21 cellular contexts compared by ENCODE assay signal in genomic region chr7:39336457-39336856, GRCh38.
"Had no signal": no experiment of that assay in that cellular context is flagged by ENCODE, and none has a peak within 500 bp of the region (broad histone marks: within the 10 kb centered on the region; RNA-seq: fewer than 3 reads in every experiment).

No MANE protein-coding gene starts in this region.

- ATAC-seq: activated CD4-positive, alpha-beta T cell treated with anti-CD3 and anti-CD28 coated beads for 36 hours; activated CD8-positive, alpha-beta memory T cell treated with anti-CD3 and anti-CD28 coated beads, Interleukin-2, amount 10 ng/mL, durations not matched to agents 7 days and 5 days; heart right ventricle; left ventricle myocardium superior; naive thymus-derived CD8-positive, alpha-beta T cell; stimulated activated naive B cell treated with anti-CD40 and anti-IgM and Interleukin-4, amounts not matched to agents 10 μg/mL and 1 μg/mL and 100 μg/mL, for 72 hours; T-helper 17 cell had no signal

- H3K27me3 Mint-ChIP-seq: activated CD4-positive, alpha-beta memory T cell treated with anti-CD3 and anti-CD28 coated beads for 36 hours had no signal

- DNase-seq: activated CD4-positive, alpha-beta memory T cell treated with anti-CD3 and anti-CD28 coated beads for 36 hours; activated CD4-positive, alpha-beta T cell treated with anti-CD3 and anti-CD28 coated beads for 36 hours; activated CD8-positive, alpha-beta memory T cell treated with anti-CD3 and anti-CD28 coated beads, Interleukin-2, amount 10 ng/mL, durations not matched to agents 7 days and 5 days; activated naive CD4-positive, alpha-beta T cell treated with anti-CD3 and anti-CD28 coated beads for 36 hours; activated T-cell treated with anti-CD3 and anti-CD28 coated beads, Interleukin-2, amount 50 U/mL, for 1 hour; cortex of kidney; effector CD4-positive, alpha-beta T cell; heart right ventricle; kidney; left ventricle myocardium superior; mesenchymal stem cell; naive thymus-derived CD8-positive, alpha-beta T cell; stimulated activated CD4-positive, alpha-beta T cell treated with anti-CD3 and anti-CD28 coated beads, Interleukin-15, amount 100 ng/mL, for 24 hours; stimulated activated CD4-positive, alpha-beta T cell treated with anti-CD3 and anti-CD28 coated beads, Interleukin-4, amount 100 ng/mL, for 1 hour; stimulated activated naive B cell treated with anti-CD40 and anti-IgM and Interleukin-4, amounts not matched to agents 10 μg/mL and 1 μg/mL and 100 μg/mL, for 72 hours; T-helper 17 cell; thyroid gland had no signal

- H3K27ac Mint-ChIP-seq: activated CD4-positive, alpha-beta memory T cell treated with anti-CD3 and anti-CD28 coated beads for 36 hours; activated CD4-positive, alpha-beta T cell treated with anti-CD3 and anti-CD28 coated beads for 36 hours; activated CD8-positive, alpha-beta memory T cell treated with anti-CD3 and anti-CD28 coated beads, Interleukin-2, amount 10 ng/mL, durations not matched to agents 7 days and 5 days; activated naive CD4-positive, alpha-beta T cell treated with anti-CD3 and anti-CD28 coated beads for 36 hours; activated T-helper 2 cell treated with anti-CD3 and anti-CD28 coated beads, Interferon-gamma antibody, Interleukin-2, Interleukin-4, amounts not matched to agents 10 μg/mL and 5 μg/mL and 100 μg/mL, durations not matched to agents 14 hours and 24 hours and 36 hours; naive thymus-derived CD8-positive, alpha-beta T cell; stimulated activated naive B cell treated with anti-CD40 and anti-IgM and Interleukin-4, amounts not matched to agents 10 μg/mL and 1 μg/mL and 100 μg/mL, for 72 hours; T-helper 17 cell had no signal

- H3K27ac ChIP-seq: heart right ventricle, thyroid gland had no signal

- H3K4me1 Mint-ChIP-seq: activated CD4-positive, alpha-beta T cell treated with anti-CD3 and anti-CD28 coated beads for 36 hours; activated CD8-positive, alpha-beta memory T cell treated with anti-CD3 and anti-CD28 coated beads, Interleukin-2, amount 10 ng/mL, durations not matched to agents 7 days and 5 days; central memory CD8-positive, alpha-beta T cell; naive thymus-derived CD8-positive, alpha-beta T cell; T-helper 17 cell had no signal

- H3K36me3 Mint-ChIP-seq: activated CD4-positive, alpha-beta memory T cell treated with anti-CD3 and anti-CD28 coated beads for 36 hours; activated CD8-positive, alpha-beta memory T cell treated with anti-CD3 and anti-CD28 coated beads, Interleukin-2, amount 10 ng/mL, durations not matched to agents 7 days and 5 days; naive thymus-derived CD8-positive, alpha-beta T cell; stimulated activated naive B cell treated with anti-CD40 and anti-IgM and Interleukin-4, amounts not matched to agents 10 μg/mL and 1 μg/mL and 100 μg/mL, for 72 hours had no signal

- H3K36me3 ChIP-seq: heart right ventricle, thyroid gland had no signal

- H3K4me3 ChIP-seq: heart right ventricle, thyroid gland had no signal

- H3K4me1 ChIP-seq: heart right ventricle, thyroid gland had no signal

- H3K4me3 Mint-ChIP-seq: activated CD4-positive, alpha-beta memory T cell treated with anti-CD3 and anti-CD28 coated beads for 36 hours; activated CD4-positive, alpha-beta T cell treated with anti-CD3 and anti-CD28 coated beads for 36 hours; activated CD8-positive, alpha-beta memory T cell treated with anti-CD3 and anti-CD28 coated beads, Interleukin-2, amount 10 ng/mL, durations not matched to agents 7 days and 5 days; activated naive CD4-positive, alpha-beta T cell treated with anti-CD3 and anti-CD28 coated beads for 36 hours; central memory CD8-positive, alpha-beta T cell; naive thymus-derived CD8-positive, alpha-beta T cell; stimulated activated naive B cell treated with anti-CD40 and anti-IgM and Interleukin-4, amounts not matched to agents 10 μg/mL and 1 μg/mL and 100 μg/mL, for 72 hours; T-helper 17 cell had no signal

- FAIRE-seq: frontal cortex, kidney, urothelium cell line had no signal

- H3K9me3 ChIP-seq: heart right ventricle, thyroid gland had no signal

- H3K9me3 Mint-ChIP-seq: activated CD4-positive, alpha-beta memory T cell treated with anti-CD3 and anti-CD28 coated beads for 36 hours; activated naive CD4-positive, alpha-beta T cell treated with anti-CD3 and anti-CD28 coated beads for 36 hours; activated T-helper 2 cell treated with anti-CD3 and anti-CD28 coated beads, Interferon-gamma antibody, Interleukin-2, Interleukin-4, amounts not matched to agents 10 μg/mL and 5 μg/mL and 100 μg/mL, durations not matched to agents 14 hours and 24 hours and 36 hours; central memory CD8-positive, alpha-beta T cell; naive thymus-derived CD8-positive, alpha-beta T cell; stimulated activated naive B cell treated with anti-CD40 and anti-IgM and Interleukin-4, amounts not matched to agents 10 μg/mL and 1 μg/mL and 100 μg/mL, for 72 hours had no signal

- H3K27me3 ChIP-seq: thyroid gland had no signal
